In the genomic region with DNA sequence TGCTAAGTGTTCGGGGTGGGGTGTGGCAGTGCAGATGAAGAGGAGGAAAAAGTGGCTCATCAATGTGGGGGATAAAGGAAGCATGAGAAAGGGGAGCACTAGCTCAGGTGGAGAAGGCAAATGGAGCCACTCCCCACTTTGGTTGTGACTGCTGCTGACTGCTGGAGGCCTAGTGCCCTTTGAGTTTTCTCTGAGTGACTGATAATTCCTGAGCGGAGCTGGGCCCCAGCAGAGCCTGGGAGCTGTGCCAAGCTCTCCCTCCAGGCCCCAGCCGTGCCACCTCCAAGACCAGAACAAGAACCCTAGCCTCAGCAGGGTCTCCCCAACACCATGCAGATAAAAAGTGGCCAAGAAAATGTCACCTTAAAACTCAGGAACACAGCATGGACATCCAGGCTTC, we compare ENCODE assay signal across 25 cellular contexts. TPM values are rescaled to one million over a fixed set of nuclear protein-coding genes. Genes with fewer than 3 reads are reported as not detected.
A peak's percentile ranks its signal among the peaks of the same experiment; 100 is the strongest.
DNase-seq lines count a peak whose midpoint lies in the region; ATAC-seq, FAIRE-seq and TF ChIP-seq lines count a peak whose summit lies in the region.
"Had no signal": no experiment of that assay in that cellular context is flagged by ENCODE, and none has a peak within 500 bp of the region (broad histone marks: within the 10 kb centered on the region; RNA-seq: fewer than 3 reads in every experiment).

No MANE protein-coding gene starts in this region.

- H3K9me3 ChIP-seq in body of pancreas (no peaks in the 10 kb centered on the region), HepG2 (ENCODE audit: low read length) (no peaks in the 10 kb centered on the region)
- H3K9me3 ChIP-seq: BE2C, SJCRH30, upper lobe of right lung had no signal

- no peaks in the 10 kb centered on the region for H3K27me3 ChIP-seq in body of pancreas
- no peaks in the 10 kb centered on the region for H3K27me3 ChIP-seq in HepG2 (ENCODE audit: control insufficient read depth in 1 of 2, insufficient read depth in 2 of 2, low read length in 2 of 2)
- H3K27me3 ChIP-seq: BE2C, MG63, SJCRH30, upper lobe of right lung had no signal

- peak overlapping the region; percentile 68 for H3K4me2 ChIP-seq in HepG2 (ENCODE audit: low read depth, low read length)

- no peaks in the 10 kb centered on the region for H3K79me2 ChIP-seq in HepG2 (ENCODE audit: insufficient read depth, low read length)

- ATAC-seq in body of pancreas (peak; percentile 38), HepG2 (peak; percentile 79)
- ATAC-seq: PC-3, upper lobe of right lung had no signal

- POLR2A ChIA-PET in HepG2 (lab: Yijun Ruan, JAX) = interaction anchor here (1.1 to 5.9 kb wide), 9 partner anchors 10 to 45 kb away, joined by 3 to 84 read pairs (median 9); partner anchors contain the start of genes DEPP1 and RASSF4

- H3K36me3 ChIP-seq in body of pancreas (replicated peaks in 1 of 2; ENCODE audit: insufficient read depth in 1 of 2, low read depth in 2 of 2) = no peaks in the 10 kb centered on the region
- no peaks in the 10 kb centered on the region for H3K36me3 ChIP-seq in HepG2 (replicated peaks in 1 of 2; ENCODE audit: control insufficient read depth in 1 of 2, insufficient read depth in 2 of 2, low read length in 2 of 2)
- H3K36me3 ChIP-seq: BE2C, MG63, SJCRH30, upper lobe of right lung had no signal

- TF ChIP-seq EP300 in HepG2 (IDR thresholded peaks at IDR 0.05; ENCODE audit: low read depth in 2 of 2, low read length in 2 of 2) (no peak), HepG2 (CRISPR knock-in tag; IDR thresholded peaks at IDR 0.05; ENCODE audit: borderline replicate concordance) (no peak)

- TF ChIP-seq CTCF in body of pancreas (IDR thresholded peaks at IDR 0.05) = no peak
- no peak for TF ChIP-seq CTCF in HepG2 (CRISPR knock-in tag; IDR thresholded peaks at IDR 0.05)

- no peak for TF ChIP-seq RAD21 in HepG2 (CRISPR knock-in tag; IDR thresholded peaks at IDR 0.05)

- H4K20me1 ChIP-seq in HepG2 (ENCODE audit: insufficient read depth, low read length) = no peaks in the 10 kb centered on the region

- CTCF ChIA-PET in HepG2 (lab: Yijun Ruan, JAX; ENCODE audit: low intra/inter-chr PET ratio, low total read pairs) = interaction anchor here (1.7 kb wide), 1 partner anchor 26 kb away, joined by 5 read pairs; no protein-coding TSS in a partner anchor

- DNase-seq in DMS79 treated with DMSO at 0.1 percent for 48 hours (lab: John Stamatoyannopoulos, UW) = peak; percentile 2
- no peak for DNase-seq in DMS79 (lab: John Stamatoyannopoulos, UW)
- DNase-seq in body of pancreas = peak in 2 of 4 donors; percentile 12 to 43
- DNase-seq in HepG2 (ENCODE audit: low spot score) = no peak
- peak; percentile 10 for DNase-seq in stimulated activated CD8-positive, alpha-beta memory T cell treated with anti-CD3 and anti-CD28 coated beads, Interleukin-4, amount 100 ng/mL, for 48 hours
- no peak for DNase-seq in NOMO-1 treated with dmso at 0.1 percent for 144 hours (lab: John Stamatoyannopoulos, UW; ENCODE audit: unreplicated experiment)
- no peak for DNase-seq in HPDE6-E6E7 (ENCODE audit: extremely low spot score)
- no peak for DNase-seq in COR-L47 (lab: John Stamatoyannopoulos, UW)
- DNase-seq: activated CD4-positive, alpha-beta T cell treated with anti-CD3 and anti-CD28 coated beads, Interleukin-2, amount 10 ng/mL, durations not matched to agents 7 days and 5 days; activated naive CD4-positive, alpha-beta T cell; activated T-cell treated with anti-CD3 and anti-CD28 coated beads for 4 hours; BE2C; effector CD4-positive, alpha-beta T cell; erythroblast; foreskin melanocyte; MG63; NCI-H1436 treated with DMSO at 0.1 percent for 48 hours; NCI-H2171 treated with DMSO at 0.1 percent for 48 hours; nephron progenitor cell; PC-3; SJCRH30; T-helper 1 cell; upper lobe of right lung had no signal

- BruUV-seq in HepG2 (replicated peaks; lab: Mats Ljungman, UMichigan) = no TSS peak

- H2AFZ ChIP-seq in HepG2 (ENCODE audit: low read length) = no peak overlapping the region

- no peak for FAIRE-seq in HepG2 (lab: Jason Lieb, UNC)
- FAIRE-seq: keratinocyte had no signal

- in situ Hi-C loops in HepG2 (cut with HindIII; ENCODE audit: extremely low pct_ligation_motif_present, low pct_unique_long_range_greater_than_20kb) = loop anchor here (25.0 kb wide), 1 partner anchor 1538 kb away; the partner anchor contains the start of gene HNRNPF

- H3K4me3 ChIP-seq in body of pancreas = no peak overlapping the region
- 0 out of 6 replicates have a peak overlapping the region, but pooled peaks of 1 of the 3 experiments have one; percentile 6 for H3K4me3 ChIP-seq in HepG2 (replicated peaks in 1 of 3; ENCODE audit: insufficient read depth in 1 of 3, low read depth in 2 of 3, low read length in 3 of 3)
- H3K4me3 ChIP-seq: MG63, SJCRH30, upper lobe of right lung had no signal

- intact Hi-C loops in body of pancreas (cut with DNase I) (no loop called here), HepG2 (cut with micrococcal nuclease; ENCODE audit: unreplicated experiment) (loop anchor here (2.0 to 5.0 kb wide), 2 partner anchors 15 to 693 kb away; no protein-coding TSS in a partner anchor)

- no peak for TF ChIP-seq POLR2A in body of pancreas (IDR thresholded peaks at IDR 0.05)
- TF ChIP-seq POLR2A in HepG2 (IDR thresholded peaks at IDR 0.05; ENCODE audit: insufficient read depth in 1 of 2, low read depth in 2 of 2, low read length in 2 of 2) = no peak

- 58 to 75% methylated on average over 3 of the region's 3 CpGs for WGBS in body of pancreas, 2 donors
- WGBS in HepG2 (ENCODE audit: low lambda C conversion rate) = 53% methylated on average over 2 of the region's 3 CpGs

- H3K27ac ChIP-seq in body of pancreas = no peak overlapping the region
- peak overlapping the region; percentile 37 for H3K27ac ChIP-seq in HepG2 (ENCODE audit: extremely low read length, insufficient read depth, low read length)
- H3K27ac ChIP-seq: 22Rv1, SJCRH30, upper lobe of right lung had no signal

- H3K9ac ChIP-seq in HepG2 (ENCODE audit: insufficient read depth, low read depth, low read length) = peak overlapping the region; percentile 30

- peaks cover 12% of the 10 kb centered on the region for H3K4me1 ChIP-seq in body of pancreas
- peaks cover 96% of the 10 kb centered on the region for H3K4me1 ChIP-seq in HepG2 (ENCODE audit: insufficient read depth, low read length)
- H3K4me1 ChIP-seq: BE2C had no signal

RNA-seq across cellular contexts. Expression of gene RASSF4, which starts 9.7 kb away (rescaled TPM):
- total RNA-seq in body of pancreas (10 to 100 TPM; 44.5 to 50.8 TPM), HepG2 (2016; rRNA removed; fragmentation: Illumina TruSeq; extraction: Trizol) (49.9 and 51.7 TPM in 2 replicates)
- total RNA-seq in HepG2 (2016; cell fraction: cytosol; rRNA removed; fragmentation: Illumina TruSeq; extraction: Trizol; ENCODE audit: low read depth) = 22.4 and 22.8 TPM in 2 replicates
- total RNA-seq in HepG2 (2016; cell fraction: insoluble cytoplasmic fraction; rRNA removed; fragmentation: Illumina TruSeq; extraction: Trizol) = 49.9 and 50.1 TPM in 2 replicates
- 39.2 and 45.6 TPM in 2 replicates for total RNA-seq in HepG2 (2016; cell fraction: membrane; rRNA removed; fragmentation: Illumina TruSeq; extraction: Trizol)
- 52.1 and 54.6 TPM in 2 replicates for total RNA-seq in HepG2 (2016; cell fraction: nucleus; rRNA removed; fragmentation: Illumina TruSeq; extraction: Trizol)
- 34.0 and 39.7 TPM in 2 replicates for polyA plus RNA-seq in HepG2 (2011; rRNA removed)
- polyA plus RNA-seq in HepG2 (2011; cell fraction: cytosol; rRNA removed) = 20.4 and 25.8 TPM in 2 replicates
- polyA plus RNA-seq in HepG2 (2011; cell fraction: nucleus; rRNA removed) = 140 TPM in 2 replicates
- 25.0 and 26.7 TPM in 2 replicates for polyA plus RNA-seq in HepG2 (2012)
- 18.5 and 22.5 TPM in 2 replicates for polyA plus RNA-seq in HepG2 (2016; cell fraction: cytosol; fragmentation: Illumina TruSeq; extraction: Trizol; ENCODE audit: low read depth)
- 53.5 and 57.9 TPM in 2 replicates for polyA plus RNA-seq in HepG2 (2016; cell fraction: insoluble cytoplasmic fraction; fragmentation: Illumina TruSeq; extraction: Trizol; ENCODE audit: low read depth)
- polyA plus RNA-seq in HepG2 (2016; cell fraction: membrane; fragmentation: Illumina TruSeq; extraction: Trizol; ENCODE audit: low read depth) = 31.2 and 31.3 TPM in 2 replicates
- 84.5 and 98.6 TPM in 2 replicates for polyA plus RNA-seq in HepG2 (2016; cell fraction: nucleus; fragmentation: Illumina TruSeq; extraction: Trizol; ENCODE audit: insufficient read depth, low read depth)
- polyA minus RNA-seq in HepG2 (2011; rRNA and poly(A)+ RNA removed; ENCODE audit: low replicate concordance) = 0.12 and 67.0 TPM in 2 replicates
- polyA minus RNA-seq in HepG2 (2011; cell fraction: cytosol; rRNA and poly(A)+ RNA removed) = 13.4 and 16.0 TPM in 2 replicates
- 74.3 and 88.9 TPM in 2 replicates for polyA minus RNA-seq in HepG2 (2011; cell fraction: nucleus; rRNA and poly(A)+ RNA removed)

RNA-seq across cellular contexts. Expression of gene DEPP1, which starts 28.7 kb away (rescaled TPM):
- total RNA-seq in body of pancreas (100 to 1,000 TPM; 226 to 230 TPM), HepG2 (2016; rRNA removed; fragmentation: Illumina TruSeq; extraction: Trizol) (11.2 and 14.8 TPM in 2 replicates)
- total RNA-seq in HepG2 (2016; cell fraction: cytosol; rRNA removed; fragmentation: Illumina TruSeq; extraction: Trizol; ENCODE audit: low read depth) = 3.0 and 5.0 TPM in 2 replicates
- total RNA-seq in HepG2 (2016; cell fraction: insoluble cytoplasmic fraction; rRNA removed; fragmentation: Illumina TruSeq; extraction: Trizol) = 9.0 and 15.3 TPM in 2 replicates
- 9.0 and 9.3 TPM in 2 replicates for total RNA-seq in HepG2 (2016; cell fraction: membrane; rRNA removed; fragmentation: Illumina TruSeq; extraction: Trizol)
- total RNA-seq in HepG2 (2016; cell fraction: nucleus; rRNA removed; fragmentation: Illumina TruSeq; extraction: Trizol) = 15.1 and 16.0 TPM in 2 replicates
- polyA plus RNA-seq in HepG2 (2011; rRNA removed) = 270 and 338 TPM in 2 replicates
- 261 and 317 TPM in 2 replicates for polyA plus RNA-seq in HepG2 (2011; cell fraction: cytosol; rRNA removed)
- polyA plus RNA-seq in HepG2 (2011; cell fraction: nucleus; rRNA removed) = 103 and 135 TPM in 2 replicates
- polyA plus RNA-seq in HepG2 (2012) = 132 and 232 TPM in 2 replicates
- polyA plus RNA-seq in HepG2 (2016; cell fraction: cytosol; fragmentation: Illumina TruSeq; extraction: Trizol; ENCODE audit: low read depth) = 2.0 and 2.5 TPM in 2 replicates
- 9.3 and 11.2 TPM in 2 replicates for polyA plus RNA-seq in HepG2 (2016; cell fraction: insoluble cytoplasmic fraction; fragmentation: Illumina TruSeq; extraction: Trizol; ENCODE audit: low read depth)
- polyA plus RNA-seq in HepG2 (2016; cell fraction: membrane; fragmentation: Illumina TruSeq; extraction: Trizol; ENCODE audit: low read depth) = 3.6 and 5.2 TPM in 2 replicates
- polyA plus RNA-seq in HepG2 (2016; cell fraction: nucleus; fragmentation: Illumina TruSeq; extraction: Trizol; ENCODE audit: insufficient read depth, low read depth) = 13.4 and 15.5 TPM in 2 replicates
- 1.8 and 739 TPM in 2 replicates for polyA minus RNA-seq in HepG2 (2011; rRNA and poly(A)+ RNA removed; ENCODE audit: low replicate concordance)
- 249 and 254 TPM in 2 replicates for polyA minus RNA-seq in HepG2 (2011; cell fraction: cytosol; rRNA and poly(A)+ RNA removed)
- polyA minus RNA-seq in HepG2 (2011; cell fraction: nucleus; rRNA and poly(A)+ RNA removed) = 107 and 142 TPM in 2 replicates

RNA-seq across cellular contexts. Expression of gene TMEM72, which starts 38.8 kb away (rescaled TPM):
- 10 to 100 TPM in 1 of 2 donors, 1 to 10 TPM in 1; 4.7 to 10.2 TPM for total RNA-seq in body of pancreas
- total RNA-seq in HepG2 (2016; rRNA removed; fragmentation: Illumina TruSeq; extraction: Trizol) = 0.04 TPM in 1 of 2 replicates, not detected in the other
- total RNA-seq in HepG2 (2016; cell fraction: cytosol; rRNA removed; fragmentation: Illumina TruSeq; extraction: Trizol; ENCODE audit: low read depth) = 0.09 TPM in 1 of 2 replicates, not detected in the other
- total RNA-seq in HepG2 (2016; cell fraction: insoluble cytoplasmic fraction; rRNA removed; fragmentation: Illumina TruSeq; extraction: Trizol) = 0.04 TPM in 1 of 2 replicates, not detected in the other
- total RNA-seq in HepG2 (2016; cell fraction: membrane; rRNA removed; fragmentation: Illumina TruSeq; extraction: Trizol) = 0.12 TPM in 1 of 2 replicates, not detected in the other
- total RNA-seq in HepG2 (2016; cell fraction: nucleus; rRNA removed; fragmentation: Illumina TruSeq; extraction: Trizol) = 0.16 and 0.19 TPM in 2 replicates
- not detected in 2 replicates for polyA plus RNA-seq in HepG2 (2011; rRNA removed)
- polyA plus RNA-seq in HepG2 (2011; cell fraction: cytosol; rRNA removed) = not detected in 2 replicates
- polyA plus RNA-seq in HepG2 (2011; cell fraction: nucleus; rRNA removed) = not detected in 2 replicates
- not detected in 2 replicates for polyA plus RNA-seq in HepG2 (2012)
- not detected in 2 replicates for polyA plus RNA-seq in HepG2 (2016; cell fraction: cytosol; fragmentation: Illumina TruSeq; extraction: Trizol; ENCODE audit: low read depth)
- not detected in 2 replicates for polyA plus RNA-seq in HepG2 (2016; cell fraction: insoluble cytoplasmic fraction; fragmentation: Illumina TruSeq; extraction: Trizol; ENCODE audit: low read depth)
- polyA plus RNA-seq in HepG2 (2016; cell fraction: membrane; fragmentation: Illumina TruSeq; extraction: Trizol; ENCODE audit: low read depth) = not detected in 2 replicates
- not detected in 2 replicates for polyA plus RNA-seq in HepG2 (2016; cell fraction: nucleus; fragmentation: Illumina TruSeq; extraction: Trizol; ENCODE audit: insufficient read depth, low read depth)
- polyA minus RNA-seq in HepG2 (2011; rRNA and poly(A)+ RNA removed; ENCODE audit: low replicate concordance) = not detected in 2 replicates
- polyA minus RNA-seq in HepG2 (2011; cell fraction: cytosol; rRNA and poly(A)+ RNA removed) = not detected in 2 replicates
- polyA minus RNA-seq in HepG2 (2011; cell fraction: nucleus; rRNA and poly(A)+ RNA removed) = 0.13 and 0.25 TPM in 2 replicates
- total RNA-seq: activated CD4-positive, alpha-beta T cell treated with anti-CD3 and anti-CD28 coated beads, Interleukin-2, amount 10 ng/mL, durations not matched to agents 7 days and 5 days; PC-3; upper lobe of right lung had no signal
- polyA plus RNA-seq: keratinocyte had no signal

RNA-seq across cellular contexts. Expression of gene ZNF22, which starts 50.8 kb away (rescaled TPM):
- total RNA-seq in body of pancreas (10 to 100 TPM; 12.9 to 30.4 TPM), HepG2 (2016; rRNA removed; fragmentation: Illumina TruSeq; extraction: Trizol) (0.40 and 0.58 TPM in 2 replicates)
- total RNA-seq in HepG2 (2016; cell fraction: cytosol; rRNA removed; fragmentation: Illumina TruSeq; extraction: Trizol; ENCODE audit: low read depth) = not detected in 2 replicates
- 0.49 and 0.56 TPM in 2 replicates for total RNA-seq in HepG2 (2016; cell fraction: insoluble cytoplasmic fraction; rRNA removed; fragmentation: Illumina TruSeq; extraction: Trizol)
- 0.28 and 0.45 TPM in 2 replicates for total RNA-seq in HepG2 (2016; cell fraction: membrane; rRNA removed; fragmentation: Illumina TruSeq; extraction: Trizol)
- 0.75 and 1.2 TPM in 2 replicates for total RNA-seq in HepG2 (2016; cell fraction: nucleus; rRNA removed; fragmentation: Illumina TruSeq; extraction: Trizol)
- polyA plus RNA-seq in HepG2 (2011; rRNA removed) = 1.1 and 1.3 TPM in 2 replicates
- 0.35 and 0.77 TPM in 2 replicates for polyA plus RNA-seq in HepG2 (2011; cell fraction: cytosol; rRNA removed)
- 1.2 and 1.7 TPM in 2 replicates for polyA plus RNA-seq in HepG2 (2011; cell fraction: nucleus; rRNA removed)
- 1.6 and 2.5 TPM in 2 replicates for polyA plus RNA-seq in HepG2 (2012)
- polyA plus RNA-seq in HepG2 (2016; cell fraction: cytosol; fragmentation: Illumina TruSeq; extraction: Trizol; ENCODE audit: low read depth) = 0.07 and 0.09 TPM in 2 replicates
- 0.60 and 0.62 TPM in 2 replicates for polyA plus RNA-seq in HepG2 (2016; cell fraction: insoluble cytoplasmic fraction; fragmentation: Illumina TruSeq; extraction: Trizol; ENCODE audit: low read depth)
- 0.22 and 0.27 TPM in 2 replicates for polyA plus RNA-seq in HepG2 (2016; cell fraction: membrane; fragmentation: Illumina TruSeq; extraction: Trizol; ENCODE audit: low read depth)
- polyA plus RNA-seq in HepG2 (2016; cell fraction: nucleus; fragmentation: Illumina TruSeq; extraction: Trizol; ENCODE audit: insufficient read depth, low read depth) = 0.89 and 1.1 TPM in 2 replicates
- not detected in 2 replicates for polyA minus RNA-seq in HepG2 (2011; rRNA and poly(A)+ RNA removed; ENCODE audit: low replicate concordance)
- polyA minus RNA-seq in HepG2 (2011; cell fraction: cytosol; rRNA and poly(A)+ RNA removed) = not detected in 2 replicates
- polyA minus RNA-seq in HepG2 (2011; cell fraction: nucleus; rRNA and poly(A)+ RNA removed) = 2.2 and 2.4 TPM in 2 replicates

Comparison
In these comparisons a context has a peak if more than half of its experiments do, and no peak if none do; other contexts are left out.
1. DNase-seq: peak in DMS79 treated with DMSO at 0.1 percent for 48 hours (single experiment) and stimulated activated CD8-positive, alpha-beta memory T cell treated with anti-CD3 and anti-CD28 coated beads, Interleukin-4, amount 100 ng/mL, for 48 hours (single experiment); none in DMS79 (single experiment), HepG2 (single experiment), NOMO-1 treated with dmso at 0.1 percent for 144 hours (single experiment), HPDE6-E6E7 (single experiment) and COR-L47 (single experiment).
2. RNA of gene DEPP1, which starts 28.7 kb away (total RNA-seq): 226 to 230 TPM in body of pancreas; 3.0 to 16.0 TPM in HepG2; every median in the first group is over 10 times any median in the second.